17 cellular contexts compared by ENCODE assay signal in genomic region chr18:59517446-59518171, GRCh38.
DNase-seq lines count a peak whose midpoint lies in the region; ATAC-seq, FAIRE-seq and TF ChIP-seq lines count a peak whose summit lies in the region.
"Had no signal": no experiment of that assay in that cellular context is flagged by ENCODE, and none has a peak within 500 bp of the region (broad histone marks: within the 10 kb centered on the region; RNA-seq: fewer than 3 reads in every experiment).

No MANE protein-coding gene starts in this region.

- H3K79me2 ChIP-seq in DND-41 (ENCODE audit: insufficient read depth, low read length) = no peaks in the 10 kb centered on the region

- no peak overlapping the region for H3K9ac ChIP-seq in DND-41 (ENCODE audit: low read depth, low read length)

- no peak overlapping the region for H3K4me2 ChIP-seq in DND-41 (ENCODE audit: insufficient read depth, low read length)

- H3K27ac ChIP-seq in DND-41 (ENCODE audit: low read length) = no peak overlapping the region

- H3K27me3 ChIP-seq in DND-41 (ENCODE audit: insufficient read depth, low read length, poor library complexity) (no peaks in the 10 kb centered on the region), bronchial epithelial cell (ENCODE audit: control insufficient read depth, insufficient read depth, low read length) (no peaks in the 10 kb centered on the region), MG63 (no peaks in the 10 kb centered on the region)
- H3K27me3 ChIP-seq: heart right ventricle had no signal

- H3K4me3 ChIP-seq in DND-41 (ENCODE audit: low read depth in 1 of 2, low read length in 2 of 2) = no peak overlapping the region
- no peak overlapping the region for H3K4me3 ChIP-seq in bronchial epithelial cell (ENCODE audit: low read depth, low read length)
- no peak overlapping the region for H3K4me3 ChIP-seq in MG63
- H3K4me3 ChIP-seq: heart right ventricle had no signal

- ATAC-seq in DND-41 (ENCODE audit: insufficient read depth, low read depth) = peak; percentile 67; the same call in 2 of the 3 replicates
- no peak for ATAC-seq in HG02763 (IDR thresholded peaks at IDR 0.05; ENCODE audit: unreplicated experiment)

- DNase-seq in DND-41 (peak; percentile 30), M059J (ENCODE audit: low read depth) (peak; percentile 35), bronchial epithelial cell (ENCODE audit: low read depth) (no peak), lung microvascular endothelial cell (ENCODE audit: low read depth in 2 of 2) (peak; percentile 55 to 57), MG63 (no peak), mucosa of gallbladder (ENCODE audit: low spot score) (no peak)
- DNase-seq in activated effector memory CD4-positive, alpha-beta T cell treated with anti-CD3 and anti-CD28 coated beads, Interleukin-2, amount 50 U/mL, for 16 hours = no peak
- DNase-seq: activated CD8-positive, alpha-beta memory T cell treated with anti-CD3 and anti-CD28 coated beads for 24 hours; activated naive CD8-positive, alpha-beta T cell treated with anti-CD3 and anti-CD28 coated beads, Interleukin-2, amount 10 ng/mL, durations not matched to agents 7 days and 5 days; CD8-positive, alpha-beta memory T cell; effector CD4-positive, alpha-beta T cell; GOT3; NCI-H187 treated with DMSO at 0.1 percent for 48 hours; OCI-M1; T-helper 9 cell had no signal

- no peaks in the 10 kb centered on the region for H3K4me1 ChIP-seq in DND-41 (ENCODE audit: insufficient read depth, low read length)

- H3K36me3 ChIP-seq in DND-41 (ENCODE audit: insufficient read depth, low read length) (no peaks in the 10 kb centered on the region), bronchial epithelial cell (ENCODE audit: control insufficient read depth, insufficient read depth, low read length) (no peaks in the 10 kb centered on the region), MG63 (peaks cover 9% of the 10 kb centered on the region)
- H3K36me3 ChIP-seq: heart right ventricle had no signal

- FAIRE-seq in bronchial epithelial cell (lab: Jason Lieb, UNC) = peak; percentile 50

- no peaks in the 10 kb centered on the region for H4K20me1 ChIP-seq in DND-41 (ENCODE audit: insufficient read depth, low read length)

- TF ChIP-seq CTCF in DND-41 (IDR thresholded peaks at IDR 0.05; ENCODE audit: borderline replicate concordance, extremely low read depth, low read length, poor library complexity, severe bottlenecking) = no peak
- TF ChIP-seq CTCF in bronchial epithelial cell (IDR thresholded peaks at IDR 0.05; ENCODE audit: insufficient read depth, low read length, severe bottlenecking) = no peak

- H3K9me3 ChIP-seq in DND-41 (ENCODE audit: insufficient read depth, low read length, severe bottlenecking) (no peaks in the 10 kb centered on the region), MG63 (no peaks in the 10 kb centered on the region)

- H2AFZ ChIP-seq in DND-41 (ENCODE audit: low read depth, low read length) = no peak overlapping the region

Comparison
In these comparisons a context has a peak if more than half of its experiments do, and no peak if none do; other contexts are left out.
1. DNase-seq: peak in DND-41 (single experiment), M059J (single experiment) and lung microvascular endothelial cell (2 of 2); none in bronchial epithelial cell (single experiment), MG63 (single experiment), mucosa of gallbladder (single experiment) and activated effector memory CD4-positive, alpha-beta T cell treated with anti-CD3 and anti-CD28 coated beads, Interleukin-2, amount 50 U/mL, for 16 hours (single experiment).